ENCODE assay signal across 7 cellular contexts in genomic region chr6:116969211-116969863, GRCh38.
DNase-seq lines count a peak whose midpoint lies in the region; ATAC-seq and TF ChIP-seq lines count a peak whose summit lies in the region.

No MANE protein-coding gene starts in this region.

- peak; percentile 39 for DNase-seq in G401 (ENCODE audit: low spot score)
- DNase-seq in NCI-H524 (lab: John Stamatoyannopoulos, UW): peak; percentile 40 to 72
- DNase-seq in brain microvascular endothelial cell: peak; percentile 34
- no peak for DNase-seq in sciatic nerve (ENCODE audit: low spot score)

- H3K9ac ChIP-seq in liver (ENCODE audit: low read depth in 1 of 2, low read length in 2 of 2): no peak overlapping the region

- intact Hi-C loops in sciatic nerve (cut with DNase I): no loop called here

- in situ Hi-C loops in G401 (cut with HindIII; ENCODE audit: low sequenced_read_pairs) (no loop called here), brain microvascular endothelial cell (cut with HindIII; ENCODE audit: low pct_ligation_motif_present, low sequenced_read_pairs) (no loop called here)

- 29% methylated on average over 5 of the region's 5 CpGs for WGBS in liver

- no peaks in the 10 kb centered on the region for H3K9me3 ChIP-seq in liver (ENCODE audit: control insufficient read depth in 4 of 4, low read length in 3 of 4)

- TF ChIP-seq CTCF in brain microvascular endothelial cell (IDR thresholded peaks at IDR 0.05; ENCODE audit: low read depth, low read length, missing control alignments) (peak; percentile 74), liver (IDR thresholded peaks at IDR 0.05; ENCODE audit: low read depth, low read length, missing input control) (peak; percentile 69)

- H3K36me3 ChIP-seq in brain microvascular endothelial cell (replicated peaks) (no peaks in the 10 kb centered on the region), liver (ENCODE audit: control insufficient read depth in 4 of 4, insufficient read depth in 3 of 4, low read depth in 1 of 4, low read length in 3 of 4) (no peaks in the 10 kb centered on the region)

- no peaks in the 10 kb centered on the region for H3K27me3 ChIP-seq in brain microvascular endothelial cell (replicated peaks)
- no peaks in the 10 kb centered on the region for H3K27me3 ChIP-seq in liver (ENCODE audit: control insufficient read depth in 4 of 4, insufficient read depth in 4 of 4, low read length in 3 of 4)

- H3K27ac ChIP-seq in brain microvascular endothelial cell: no peak overlapping the region
- H3K27ac ChIP-seq in liver (ENCODE audit: low read depth in 1 of 2, low read length in 2 of 2): no peak overlapping the region

- peak; percentile 86 for ATAC-seq in GM19397 (IDR thresholded peaks at IDR 0.05; ENCODE audit: unreplicated experiment)
- peak; percentile 90 for ATAC-seq in HG03432 (IDR thresholded peaks at IDR 0.05; ENCODE audit: unreplicated experiment)
- ATAC-seq in sciatic nerve: no peak

- TF ChIP-seq RAD21 in liver (IDR thresholded peaks at IDR 0.05): peak; percentile 92 to 94

- H3K4me3 ChIP-seq in brain microvascular endothelial cell (ENCODE audit: low read depth, low read length) (no peak overlapping the region), liver (ENCODE audit: low read depth in 1 of 3, low read length in 3 of 3) (no peak overlapping the region)

- H3K4me1 ChIP-seq in liver (ENCODE audit: control insufficient read depth in 4 of 4, insufficient read depth in 4 of 4, low read length in 3 of 4): peaks cover 0 to 7% (median 0%) of the 10 kb centered on the region in 4 donors

TF ChIP-seq in liver, 16 proteins besides CTCF, POLR2A, EP300 and RAD21:
- TF ChIP-seq NR2F2 (IDR thresholded peaks at IDR 0.05) (no peak), EGR1 (IDR thresholded peaks at IDR 0.05; ENCODE audit: low read depth in 2 of 2) (no peak), FOXA2 (IDR thresholded peaks at IDR 0.05) (no peak), ATF3 (IDR thresholded peaks at IDR 0.05) (no peak), HNF4G (IDR thresholded peaks at IDR 0.05) (no peak), HNF4A (conservative IDR thresholded peaks at IDR 0.05) (no peak), JUND (IDR thresholded peaks at IDR 0.05) (no peak), TAF1 (conservative IDR thresholded peaks at IDR 0.05) (no peak), SP1 (IDR thresholded peaks at IDR 0.05) (no peak), REST (IDR thresholded peaks at IDR 0.05) (no peak), GABPA (IDR thresholded peaks at IDR 0.05 in 1 of 2, conservative IDR thresholded peaks at IDR 0.05 in 1 of 2) (no peak), MAX (IDR thresholded peaks at IDR 0.05) (no peak), FOXA1 (IDR thresholded peaks at IDR 0.05) (no peak), YY1 (IDR thresholded peaks at IDR 0.05) (no peak)
- TF ChIP-seq, protein P1, sequence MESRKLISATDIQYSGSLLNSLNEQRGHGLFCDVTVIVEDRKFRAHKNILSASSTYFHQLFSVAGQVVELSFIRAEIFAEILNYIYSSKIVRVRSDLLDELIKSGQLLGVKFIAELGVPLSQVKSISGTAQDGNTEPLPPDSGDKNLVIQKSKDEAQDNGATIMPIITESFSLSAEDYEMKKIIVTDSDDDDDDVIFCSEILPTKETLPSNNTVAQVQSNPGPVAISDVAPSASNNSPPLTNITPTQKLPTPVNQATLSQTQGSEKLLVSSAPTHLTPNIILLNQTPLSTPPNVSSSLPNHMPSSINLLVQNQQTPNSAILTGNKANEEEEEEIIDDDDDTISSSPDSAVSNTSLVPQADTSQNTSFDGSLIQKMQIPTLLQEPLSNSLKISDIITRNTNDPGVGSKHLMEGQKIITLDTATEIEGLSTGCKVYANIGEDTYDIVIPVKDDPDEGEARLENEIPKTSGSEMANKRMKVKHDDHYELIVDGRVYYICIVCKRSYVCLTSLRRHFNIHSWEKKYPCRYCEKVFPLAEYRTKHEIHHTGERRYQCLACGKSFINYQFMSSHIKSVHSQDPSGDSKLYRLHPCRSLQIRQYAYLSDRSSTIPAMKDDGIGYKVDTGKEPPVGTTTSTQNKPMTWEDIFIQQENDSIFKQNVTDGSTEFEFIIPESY (IDR thresholded peaks at IDR 0.05): no peak
